Comparison of ENCODE assay signal across 12 cellular contexts in genomic region chr2:71560286-71561011, GRCh38.
"Had no signal": no experiment of that assay in that cellular context is flagged by ENCODE, and none has a peak within 500 bp of the region (broad histone marks: within the 10 kb centered on the region; RNA-seq: fewer than 3 reads in every experiment).

No MANE protein-coding gene starts in this region.

- H3K4me1 ChIP-seq: gastroesophageal sphincter, stomach had no signal

- H3K9me3 ChIP-seq: ascending aorta, gastroesophageal sphincter, mucosa of descending colon, stomach had no signal

- H3K9me3 Mint-ChIP-seq: activated CD4-positive, alpha-beta memory T cell treated with anti-CD3 and anti-CD28 coated beads for 36 hours; naive thymus-derived CD8-positive, alpha-beta T cell had no signal

- H3K36me3 Mint-ChIP-seq: activated CD4-positive, alpha-beta memory T cell treated with anti-CD3 and anti-CD28 coated beads for 36 hours had no signal

- H3K4me3 ChIP-seq: gastroesophageal sphincter, mucosa of descending colon, stomach had no signal

- H3K27ac Mint-ChIP-seq: activated CD4-positive, alpha-beta memory T cell treated with anti-CD3 and anti-CD28 coated beads for 36 hours; naive thymus-derived CD8-positive, alpha-beta T cell had no signal

- H3K27ac ChIP-seq: ascending aorta, gastroesophageal sphincter, stomach had no signal

- H3K36me3 ChIP-seq: ascending aorta had no signal

- DNase-seq: activated CD4-positive, alpha-beta memory T cell treated with anti-CD3 and anti-CD28 coated beads for 36 hours; activated CD4-positive, alpha-beta T cell treated with anti-CD3 and anti-CD28 coated beads for 1 hour; activated gamma-delta T cell treated with Interleukin-2 at 50 U/mL for 16 hours; activated T-cell treated with anti-CD3 and anti-CD28 coated beads, Interleukin-2, amount 50 U/mL, for 48 hours; stimulated activated CD4-positive, alpha-beta T cell treated with anti-CD3 and anti-CD28 coated beads, Interleukin-15, amount 100 ng/mL, for 24 hours; stimulated activated CD4-positive, alpha-beta T cell treated with anti-CD3 and anti-CD28 coated beads, Interleukin-4, amount 100 ng/mL, for 4 hours; stomach; T1000 had no signal

- H3K4me3 Mint-ChIP-seq: activated CD4-positive, alpha-beta memory T cell treated with anti-CD3 and anti-CD28 coated beads for 36 hours; naive thymus-derived CD8-positive, alpha-beta T cell had no signal

- H3K27me3 ChIP-seq: ascending aorta, gastroesophageal sphincter, stomach had no signal

- H3K27me3 Mint-ChIP-seq: activated CD4-positive, alpha-beta memory T cell treated with anti-CD3 and anti-CD28 coated beads for 36 hours had no signal

- ATAC-seq: gastroesophageal sphincter; mucosa of descending colon; naive thymus-derived CD8-positive, alpha-beta T cell had no signal
